ENCODE assay signal across 19 cellular contexts in genomic region chr12:107127482-107128185, GRCh38.
"Had no signal": no experiment of that assay in that cellular context is flagged by ENCODE, and none has a peak within 500 bp of the region (broad histone marks: within the 10 kb centered on the region; RNA-seq: fewer than 3 reads in every experiment).

No MANE protein-coding gene starts in this region.

- DNase-seq: activated CD8-positive, alpha-beta memory T cell treated with anti-CD3 and anti-CD28 coated beads, Interleukin-2, amount 50 U/mL, for 4 hours; activated naive CD4-positive, alpha-beta T cell treated with anti-CD3 and anti-CD28 coated beads for 36 hours; activated T-cell treated with anti-CD3 and anti-CD28 coated beads, Interleukin-2, amount 50 U/mL, for 4 hours; aorta; gastrocnemius medialis; head of caudate nucleus; T1000; uterus had no signal

- H3K9me3 ChIP-seq: gastrocnemius medialis, prostate gland, right atrium auricular region, tibial nerve, uterus had no signal

- H3K4me3 Mint-ChIP-seq: activated CD4-positive, alpha-beta T cell treated with anti-CD3 and anti-CD28 coated beads, Interleukin-2, amount 10 ng/mL, durations not matched to agents 7 days and 5 days; activated naive CD4-positive, alpha-beta T cell treated with anti-CD3 and anti-CD28 coated beads for 36 hours; activated T-cell treated with anti-CD3 and anti-CD28 coated beads, Interleukin-2, amount 50 U/mL, for 4 hours; central memory CD8-positive, alpha-beta T cell; nephron; stimulated activated naive CD8-positive, alpha-beta T cell treated with anti-CD3 and anti-CD28 coated beads, Interleukin-15, Interleukin-2, amounts not matched to agents 100 ng/mL and 50 ng/mL, for 24 hours had no signal

- H3K27ac ChIP-seq: coronary artery, gastrocnemius medialis, prostate gland, right atrium auricular region, tibial nerve, uterus had no signal

- H3K36me3 ChIP-seq: gastrocnemius medialis, prostate gland, right atrium auricular region, tibial nerve, uterus had no signal

- H3K4me1 ChIP-seq: gastrocnemius medialis, prostate gland, right atrium auricular region, tibial nerve, uterus had no signal

- ATAC-seq: activated CD4-positive, CD25-positive, alpha-beta regulatory T cell treated with anti-CD3 and anti-CD28 coated beads, Interleukin-2, amount 50 U/mL, for 24 hours; activated T-cell treated with anti-CD3 and anti-CD28 coated beads, Interleukin-2, amount 50 U/mL, for 4 hours; gastrocnemius medialis; left lobe of liver had no signal

- H3K4me3 ChIP-seq: coronary artery, gastrocnemius medialis, lung, prostate gland, right atrium auricular region, tibial nerve, uterus had no signal

- H3K9me3 Mint-ChIP-seq: activated CD4-positive, alpha-beta T cell treated with anti-CD3 and anti-CD28 coated beads, Interleukin-2, amount 10 ng/mL, durations not matched to agents 7 days and 5 days; activated naive CD4-positive, alpha-beta T cell treated with anti-CD3 and anti-CD28 coated beads for 36 hours; activated T-cell treated with anti-CD3 and anti-CD28 coated beads, Interleukin-2, amount 50 U/mL, for 4 hours; central memory CD8-positive, alpha-beta T cell; nephron; stimulated activated naive CD8-positive, alpha-beta T cell treated with anti-CD3 and anti-CD28 coated beads, Interleukin-15, Interleukin-2, amounts not matched to agents 100 ng/mL and 50 ng/mL, for 24 hours had no signal

- H3K4me1 Mint-ChIP-seq: activated CD4-positive, alpha-beta T cell treated with anti-CD3 and anti-CD28 coated beads, Interleukin-2, amount 10 ng/mL, durations not matched to agents 7 days and 5 days; central memory CD8-positive, alpha-beta T cell; nephron had no signal

- H3K27me3 ChIP-seq: gastrocnemius medialis, right atrium auricular region, uterus had no signal

- H3K27ac Mint-ChIP-seq: activated CD4-positive, alpha-beta T cell treated with anti-CD3 and anti-CD28 coated beads, Interleukin-2, amount 10 ng/mL, durations not matched to agents 7 days and 5 days; activated naive CD4-positive, alpha-beta T cell treated with anti-CD3 and anti-CD28 coated beads for 36 hours; nephron; stimulated activated naive CD8-positive, alpha-beta T cell treated with anti-CD3 and anti-CD28 coated beads, Interleukin-15, Interleukin-2, amounts not matched to agents 100 ng/mL and 50 ng/mL, for 24 hours had no signal
